Comparison of ENCODE assay signal across 17 cellular contexts in the genomic region with DNA sequence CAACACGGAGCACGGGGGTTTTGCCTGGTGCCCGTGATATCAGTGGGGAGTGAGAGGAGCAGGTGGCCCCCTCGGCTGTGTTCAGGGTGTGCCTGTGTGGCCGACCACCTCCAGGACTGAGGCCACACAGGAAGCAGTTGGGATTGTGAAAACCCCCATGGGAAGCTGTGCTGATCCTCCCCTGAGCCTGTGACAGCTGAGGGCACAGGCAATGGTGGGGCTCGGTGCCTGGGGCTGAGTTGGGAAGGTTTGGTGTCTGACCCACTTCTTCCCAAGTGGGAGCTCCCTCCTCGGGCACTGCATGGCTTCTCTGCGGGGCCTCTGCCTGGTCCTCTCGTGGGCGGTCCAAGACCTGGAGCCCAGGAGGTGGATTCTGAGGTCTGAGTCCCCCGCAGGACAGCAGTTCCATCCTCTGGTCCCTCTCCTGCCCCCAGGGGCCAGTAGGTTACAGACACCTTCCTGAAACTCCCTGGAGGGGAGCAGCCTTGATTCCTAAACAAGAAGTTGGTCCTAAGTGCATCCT. TPM values are rescaled to one million over a fixed set of nuclear protein-coding genes. Genes with fewer than 3 reads are reported as not detected.
DNase-seq lines count a peak whose midpoint lies in the region; ATAC-seq and TF ChIP-seq lines count a peak whose summit lies in the region.
"Had no signal": no experiment of that assay in that cellular context is flagged by ENCODE, and none has a peak within 500 bp of the region (broad histone marks: within the 10 kb centered on the region; RNA-seq: fewer than 3 reads in every experiment).

No MANE protein-coding gene starts in this region.

- no peak overlapping the region for H3K4me3 ChIP-seq in right cardiac atrium (ENCODE audit: low read length)
- no peak overlapping the region for H3K4me3 ChIP-seq in neural progenitor cell
- H3K4me3 ChIP-seq: MG63 had no signal

- H3K27me3 ChIP-seq in right cardiac atrium (ENCODE audit: control insufficient read depth, insufficient read depth) (no peaks in the 10 kb centered on the region), neural progenitor cell (no peaks in the 10 kb centered on the region)
- H3K27me3 ChIP-seq: MG63 had no signal

- TF ChIP-seq CTCF in neural progenitor cell (IDR thresholded peaks at IDR 0.05) (no peak), MCF 10A (IDR thresholded peaks at IDR 0.05; ENCODE audit: unreplicated experiment) (no peak)

- H3K4me1 ChIP-seq in right cardiac atrium (ENCODE audit: control insufficient read depth, insufficient read depth, low read length) (peaks cover 22% of the 10 kb centered on the region), neural progenitor cell (peaks cover 15% of the 10 kb centered on the region)

- no peak overlapping the region for H3K9ac ChIP-seq in neural progenitor cell
- H3K9ac ChIP-seq: KMS-11 had no signal

- POLR2A ChIA-PET in MCF 10A (lab: Yijun Ruan, JAX) = no interaction called here

- peak overlapping the region; percentile 27 for H3K27ac Mint-ChIP-seq in central memory CD8-positive, alpha-beta T cell (ENCODE audit: low read depth)
- H3K27ac Mint-ChIP-seq in neural progenitor cell (peak overlapping the region; percentile 50), MCF 10A (ENCODE audit: low read depth, unreplicated experiment) (no peak overlapping the region)

- BruUV-seq in MCF 10A (replicated peaks; lab: Mats Ljungman, UMichigan) = no TSS peak

- H3K9me3 ChIP-seq in right cardiac atrium (ENCODE audit: control insufficient read depth, low read length) (no peaks in the 10 kb centered on the region), neural progenitor cell (ENCODE audit: low read depth) (no peaks in the 10 kb centered on the region)
- H3K9me3 ChIP-seq: MG63 had no signal

- no peaks in the 10 kb centered on the region for H3K36me3 ChIP-seq in neural progenitor cell
- H3K36me3 ChIP-seq: MG63 had no signal

- H3K79me2 ChIP-seq in neural progenitor cell (ENCODE audit: low read depth) = peaks cover 6% of the 10 kb centered on the region

- H3K27ac ChIP-seq in right cardiac atrium (ENCODE audit: low read length) (no peak overlapping the region), neural progenitor cell (no peak overlapping the region)
- H3K27ac ChIP-seq: KMS-11 had no signal

- H3K4me2 ChIP-seq in neural progenitor cell = no peak overlapping the region
- H3K4me2 ChIP-seq: KMS-11 had no signal

- CTCF ChIA-PET in MCF 10A (lab: Yijun Ruan, JAX) = no interaction called here

- no peak overlapping the region for H3K4me3 Mint-ChIP-seq in central memory CD8-positive, alpha-beta T cell
- H3K4me3 Mint-ChIP-seq in neural progenitor cell (no peak overlapping the region), MCF 10A (ENCODE audit: unreplicated experiment) (no peak overlapping the region)

- peak in 2 of 3 donors; percentile 36 to 45 for DNase-seq in right cardiac atrium
- DNase-seq in Right ventricle myocardium inferior (ENCODE audit: missing footprints) = no peak
- DNase-seq in central memory CD8-positive, alpha-beta T cell (ENCODE audit: low spot score in 2 of 2) = no peak
- no peak for DNase-seq in neural progenitor cell (ENCODE audit: low spot score)
- DNase-seq in D341Med (ENCODE audit: low spot score) = no peak
- DNase-seq in MCF 10A (ENCODE audit: unreplicated experiment) = no peak
- DNase-seq: DMS79, GOT3, MG63, NCI-H1105, NCI-H187, NCI-H446, NCI-H82, SW 1271 had no signal

- 75% methylated on average over 11 of the region's 11 CpGs for WGBS in right cardiac atrium

- intact Hi-C loops in right cardiac atrium (cut with DNase I) (no loop called here), Right ventricle myocardium inferior (cut with DNase I) (no loop called here), MCF 10A (cut with micrococcal nuclease) (no loop called here)

- H3K36me3 Mint-ChIP-seq in central memory CD8-positive, alpha-beta T cell (ENCODE audit: insufficient read depth) = peaks cover 2% of the 10 kb centered on the region
- H3K36me3 Mint-ChIP-seq in neural progenitor cell (peaks cover 5% of the 10 kb centered on the region), MCF 10A (ENCODE audit: insufficient read depth, unreplicated experiment) (no peaks in the 10 kb centered on the region)

- peaks cover 40% of the 10 kb centered on the region for H3K4me1 Mint-ChIP-seq in central memory CD8-positive, alpha-beta T cell
- H3K4me1 Mint-ChIP-seq in neural progenitor cell (peaks cover 32% of the 10 kb centered on the region), MCF 10A (ENCODE audit: insufficient read depth, unreplicated experiment) (peaks cover 14% of the 10 kb centered on the region)

- ATAC-seq in right cardiac atrium (no peak), Right ventricle myocardium inferior (no peak), GM19455 (IDR thresholded peaks at IDR 0.05; ENCODE audit: unreplicated experiment) (no peak), esophagus mucosa (no peak)
- no peak for ATAC-seq in central memory CD8-positive, alpha-beta T cell (replicated peaks; ENCODE audit: extremely low read depth, poor library complexity, severe bottlenecking)

- no peaks in the 10 kb centered on the region for H3K9me3 Mint-ChIP-seq in central memory CD8-positive, alpha-beta T cell
- H3K9me3 Mint-ChIP-seq in neural progenitor cell (peaks cover 8% of the 10 kb centered on the region), MCF 10A (ENCODE audit: unreplicated experiment) (no peaks in the 10 kb centered on the region)

- no peaks in the 10 kb centered on the region for H3K27me3 Mint-ChIP-seq in central memory CD8-positive, alpha-beta T cell
- H3K27me3 Mint-ChIP-seq in neural progenitor cell (ENCODE audit: insufficient read depth, low read depth) (no peaks in the 10 kb centered on the region), MCF 10A (ENCODE audit: insufficient read depth, unreplicated experiment) (no peaks in the 10 kb centered on the region)

- H2AFZ ChIP-seq in neural progenitor cell (replicated peaks) = no peak overlapping the region

- H3F3A ChIP-seq in neural progenitor cell (ENCODE audit: low read depth) = peaks cover 8% of the 10 kb centered on the region

- peaks cover 37% of the 10 kb centered on the region for H4K20me1 ChIP-seq in neural progenitor cell (ENCODE audit: low read depth)

RNA-seq across cellular contexts. Expression of gene PACS2, which starts 17.9 kb away (rescaled TPM):
- total RNA-seq in right cardiac atrium = 10 to 100 TPM; 50.6 to 67.0 (median 64.4) TPM
- polyA plus RNA-seq in right cardiac atrium = 63.0 TPM
- 69.1 TPM for total RNA-seq in Right ventricle myocardium inferior
- total RNA-seq in neural progenitor cell (ENCODE audit: low replicate concordance) = 22.5 and 41.2 TPM in 2 replicates
- 24.9 TPM for total RNA-seq in esophagus mucosa
- 49.7 and 57.7 TPM in 2 replicates for total RNA-seq in MCF 10A (2022)

RNA-seq across cellular contexts. Expression of gene BRF1, which starts 31.6 kb away (rescaled TPM):
- 10 to 100 TPM; 18.1 to 21.1 (median 18.4) TPM for total RNA-seq in right cardiac atrium
- polyA plus RNA-seq in right cardiac atrium = 17.9 TPM
- 19.0 TPM for total RNA-seq in Right ventricle myocardium inferior
- 16.9 and 40.5 TPM in 2 replicates for total RNA-seq in neural progenitor cell (ENCODE audit: low replicate concordance)
- total RNA-seq in esophagus mucosa = 11.7 TPM
- total RNA-seq in MCF 10A (2022) = 30.7 and 34.3 TPM in 2 replicates

Comparison
In these comparisons a context has a peak if more than half of its experiments do, and no peak if none do; other contexts are left out.
1. DNase-seq: peak in right cardiac atrium (2 of 3); none in Right ventricle myocardium inferior (single experiment), central memory CD8-positive, alpha-beta T cell (0 of 2), neural progenitor cell (single experiment), D341Med (single experiment) and MCF 10A (single experiment).